ENCODE assay signal across 11 cellular contexts in the genomic region with DNA sequence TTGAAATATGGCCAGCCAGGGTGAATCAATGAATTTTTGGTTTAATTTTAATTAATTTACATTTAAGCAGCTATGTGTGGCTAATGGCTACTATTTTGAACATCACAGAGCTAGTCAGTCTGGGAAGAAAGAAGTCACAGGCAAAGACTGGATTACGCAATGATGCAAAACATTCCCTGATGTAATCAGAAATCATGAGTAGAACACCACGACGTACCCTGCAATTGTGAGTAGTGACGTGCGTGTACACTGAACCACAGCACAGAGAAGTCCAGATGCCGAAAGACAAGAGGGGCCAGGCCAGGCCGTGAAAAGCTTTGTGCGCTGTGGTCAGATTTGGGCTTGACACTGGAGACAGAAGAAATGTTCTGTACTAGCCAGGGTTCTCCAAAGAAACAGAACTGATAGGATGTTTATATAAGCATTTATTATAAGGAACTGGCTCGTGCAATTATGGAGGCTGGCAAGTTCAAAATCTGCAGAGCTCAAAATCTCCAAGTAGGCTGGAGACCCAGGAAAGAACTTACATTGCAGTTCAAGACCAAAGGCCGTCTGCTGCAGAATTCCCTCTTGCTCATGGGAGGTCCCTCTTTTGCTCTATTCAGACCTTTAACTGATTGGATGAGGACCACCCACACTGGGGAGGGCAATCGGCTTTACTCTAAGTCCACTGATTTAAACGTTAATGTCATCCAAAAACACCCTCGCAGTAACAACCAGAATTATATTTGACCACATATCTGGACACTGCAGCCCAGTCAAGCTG. TPM values are rescaled to one million over a fixed set of nuclear protein-coding genes. Genes with fewer than 3 reads are reported as not detected.
DNase-seq lines count a peak whose midpoint lies in the region; ATAC-seq, FAIRE-seq and TF ChIP-seq lines count a peak whose summit lies in the region.
"Had no signal": no experiment of that assay in that cellular context is flagged by ENCODE, and none has a peak within 500 bp of the region (broad histone marks: within the 10 kb centered on the region; RNA-seq: fewer than 3 reads in every experiment).

No MANE protein-coding gene starts in this region.

- TF ChIP-seq CTCF in K562 (IDR thresholded peaks at IDR 0.05 in 2 of 3, conservative IDR thresholded peaks at IDR 0.05 in 1 of 3; ENCODE audit: insufficient read depth in 2 of 3, low read depth in 1 of 3, low read length in 3 of 3) (no peak), left lung (IDR thresholded peaks at IDR 0.05) (no peak), RWPE1 (conservative IDR thresholded peaks at IDR 0.05; ENCODE audit: low read depth) (no peak), GM20000 (IDR thresholded peaks at IDR 0.05; ENCODE audit: extremely low read depth, missing control alignments) (no peak)

- peaks cover 14 to 31% of the 10 kb centered on the region in 2 experiments for H3K4me1 ChIP-seq in K562 (replicated peaks in 1 of 2; ENCODE audit: control insufficient read depth in 2 of 2, insufficient read depth in 2 of 2, low read length in 2 of 2)
- peaks cover 18 to 83% of the 10 kb centered on the region in 2 donors for H3K4me1 ChIP-seq in left lung

- CTCF ChIA-PET in K562 (lab: Yijun Ruan, JAX; ENCODE audit: low intra/inter-chr PET ratio) = no interaction called here
- CTCF ChIA-PET in RWPE1 (lab: Yijun Ruan, JAX) = no interaction called here

- no peaks in the 10 kb centered on the region for H3K9me3 Mint-ChIP-seq in activated T-helper 1 cell treated with anti-CD3 and anti-CD28 coated beads, Interleukin-12 subunit alpha, Interleukin-12 subunit beta, Interleukin-2, Interleukin-4 antibody, amounts not matched to agents 30 ng/mL and 10 ng/mL and 1 ng/mL, durations not matched to agents 14 hours and 24 hours and 36 hours

- peak; percentile 56 for ATAC-seq in K562
- peak; percentile 72 for ATAC-seq in left lung

- no peaks in the 10 kb centered on the region for H3K79me2 ChIP-seq in K562 (ENCODE audit: control insufficient read depth, insufficient read depth, low read length)

- in situ Hi-C loops in K562 (cut with MboI) = no loop called here

- no peak for TF ChIP-seq POLR2A in K562 (conservative IDR thresholded peaks at IDR 0.05)

- no peak overlapping the region; the same call in 1 of the 2 replicates for H3K4me2 ChIP-seq in K562 (ENCODE audit: insufficient read depth, low read length)

- H3K9me1 ChIP-seq in K562 (ENCODE audit: control insufficient read depth, insufficient read depth, low read length) = no peaks in the 10 kb centered on the region

- H3K4me3 Mint-ChIP-seq in activated T-helper 1 cell treated with anti-CD3 and anti-CD28 coated beads, Interleukin-12 subunit alpha, Interleukin-12 subunit beta, Interleukin-2, Interleukin-4 antibody, amounts not matched to agents 30 ng/mL and 10 ng/mL and 1 ng/mL, durations not matched to agents 14 hours and 24 hours and 36 hours = no peak overlapping the region

- H3K27me3 ChIP-seq in K562 (ENCODE audit: control insufficient read depth in 2 of 2, insufficient read depth in 2 of 2, low read length in 2 of 2) (no peaks in the 10 kb centered on the region), left lung (no peaks in the 10 kb centered on the region)

- WGBS in K562 (ENCODE audit: insufficient coverage, low coverage, missing lambda C conversion rate) = 40% methylated on average over 13 of the region's 13 CpGs

- peaks cover 46% of the 10 kb centered on the region for H3K36me3 Mint-ChIP-seq in activated T-helper 1 cell treated with anti-CD3 and anti-CD28 coated beads, Interleukin-12 subunit alpha, Interleukin-12 subunit beta, Interleukin-2, Interleukin-4 antibody, amounts not matched to agents 30 ng/mL and 10 ng/mL and 1 ng/mL, durations not matched to agents 14 hours and 24 hours and 36 hours (ENCODE audit: low read depth)

- H3K9ac ChIP-seq in K562 (ENCODE audit: insufficient read depth in 1 of 2, low read depth in 2 of 2, low read length in 2 of 2) = no peak overlapping the region

- H2AFZ ChIP-seq in K562 (ENCODE audit: low read depth, low read length) = no peak overlapping the region

- DNase-seq in HCEC 1CT = peak; percentile 84
- peak in 1 of 4 experiments; percentile 45 for DNase-seq in K562 (ENCODE audit: extremely low read depth in 1 of 4, low spot score in 3 of 4)
- peak; percentile 49 to 76 for DNase-seq in left lung
- peak; percentile 94 for DNase-seq in stromal cell of bone marrow (ENCODE audit: low read depth)
- DNase-seq in RKO (ENCODE audit: low spot score) = no peak
- no peak for DNase-seq in RWPE1 (ENCODE audit: low spot score)
- no peak for DNase-seq in GM20000 (ENCODE audit: low spot score)
- DNase-seq in activated T-helper 1 cell treated with anti-CD3 and anti-CD28 coated beads, Interleukin-12 subunit alpha, Interleukin-12 subunit beta, Interleukin-2, Interleukin-4 antibody, amounts not matched to agents 30 ng/mL and 10 ng/mL and 1 ng/mL, durations not matched to agents 14 hours and 24 hours and 36 hours (ENCODE audit: low spot score) = no peak
- DNase-seq: NCI-H2171 had no signal

- H3K27me3 Mint-ChIP-seq in activated T-helper 1 cell treated with anti-CD3 and anti-CD28 coated beads, Interleukin-12 subunit alpha, Interleukin-12 subunit beta, Interleukin-2, Interleukin-4 antibody, amounts not matched to agents 30 ng/mL and 10 ng/mL and 1 ng/mL, durations not matched to agents 14 hours and 24 hours and 36 hours (ENCODE audit: insufficient read depth) = no peaks in the 10 kb centered on the region

- H3K36me3 ChIP-seq in K562 (ENCODE audit: control insufficient read depth, insufficient read depth, low read length) (no peaks in the 10 kb centered on the region; the same call in 2 of the 3 replicates), left lung (peaks cover 0 to 6% of the 10 kb centered on the region in 2 donors)

- TF ChIP-seq EP300 in K562 (IDR thresholded peaks at IDR 0.05; ENCODE audit: low read length) = peak; percentile 29; the same call in 1 of the 2 replicates

- POLR2A ChIA-PET in K562 (lab: Yijun Ruan, JAX) = interaction anchor here (0.7 to 4.3 kb wide), 5 partner anchors 11 to 113 kb away, joined by 3 to 21 read pairs (median 6); no protein-coding TSS in a partner anchor
- POLR2A ChIA-PET in RWPE1 (lab: Yijun Ruan, JAX; ENCODE audit: low non-redundant PET) = no interaction called here

- no peaks in the 10 kb centered on the region for H3K9me3 ChIP-seq in K562 (replicated peaks; ENCODE audit: control insufficient read depth, insufficient read depth, low read depth, low read length)
- H3K9me3 ChIP-seq in left lung = no peaks in the 10 kb centered on the region

- H4K20me1 ChIP-seq in K562 (replicated peaks; ENCODE audit: control insufficient read depth, insufficient read depth, low read length) = no peaks in the 10 kb centered on the region

- H3K27ac Mint-ChIP-seq in activated T-helper 1 cell treated with anti-CD3 and anti-CD28 coated beads, Interleukin-12 subunit alpha, Interleukin-12 subunit beta, Interleukin-2, Interleukin-4 antibody, amounts not matched to agents 30 ng/mL and 10 ng/mL and 1 ng/mL, durations not matched to agents 14 hours and 24 hours and 36 hours = no peak overlapping the region

- peaks cover 82% of the 10 kb centered on the region for H3K4me1 Mint-ChIP-seq in activated T-helper 1 cell treated with anti-CD3 and anti-CD28 coated beads, Interleukin-12 subunit alpha, Interleukin-12 subunit beta, Interleukin-2, Interleukin-4 antibody, amounts not matched to agents 30 ng/mL and 10 ng/mL and 1 ng/mL, durations not matched to agents 14 hours and 24 hours and 36 hours (ENCODE audit: low read depth)

- intact Hi-C loops in K562 (cut with micrococcal nuclease) = no loop called here
- intact Hi-C loops in left lung (cut with DNase I) = no loop called here
- intact Hi-C loops in activated T-helper 1 cell treated with anti-CD3 and anti-CD28 coated beads, Interleukin-12 subunit alpha, Interleukin-12 subunit beta, Interleukin-2, Interleukin-4 antibody, amounts not matched to agents 30 ng/mL and 10 ng/mL and 1 ng/mL, durations not matched to agents 14 hours and 24 hours and 36 hours (cut with micrococcal nuclease) = loop anchor here (1.0 kb wide), 2 partner anchors 8 to 23 kb away; no protein-coding TSS in a partner anchor

- no peak for FAIRE-seq in K562 (lab: Jason Lieb, UNC)
- FAIRE-seq: islet of Langerhans, TTC549 had no signal

- H3K27ac ChIP-seq in K562 (ENCODE audit: extremely low read depth, low read depth, low read length) (no peak overlapping the region), left lung (peak overlapping the region; percentile 46 to 83), RWPE1 (no peak overlapping the region)

- TF ChIP-seq RAD21 in K562 (CRISPR knock-in tag; conservative IDR thresholded peaks at IDR 0.05 in 1 of 2, IDR thresholded peaks at IDR 0.05 in 1 of 2) = no peak

- H3K4me3 ChIP-seq in K562 = no peak overlapping the region
- no peak overlapping the region for H3K4me3 ChIP-seq in left lung

- BruUV-seq in K562 (replicated peaks; lab: Mats Ljungman, UMichigan) = no TSS peak

TF ChIP-seq in K562, 482 proteins besides CTCF, POLR2A, EP300 and RAD21 (continues in another document):
- TF ChIP-seq RCOR1 (IDR thresholded peaks at IDR 0.05; ENCODE audit: borderline replicate concordance in 1 of 2, low read depth in 2 of 2, low read length in 2 of 2) = peak in 1 of 2 experiments; percentile 59; a peak in 1 of 4 replicates

RNA-seq across cellular contexts. Expression of a gene that starts 44.6 kb away (rescaled TPM):
- total RNA-seq in K562 (2011; cell fraction: chromatin; rRNA removed; ENCODE audit: low replicate concordance) = 17.8 and 19.2 TPM in 2 replicates
- total RNA-seq in K562 (2011; cell fraction: nucleolus; rRNA removed) = 10.1 and 13.8 TPM in 2 replicates
- 11.7 and 17.1 TPM in 2 replicates for total RNA-seq in K562 (2011; cell fraction: nucleoplasm; rRNA removed)
- 14.9 and 17.1 TPM in 2 replicates for total RNA-seq in K562 (2014; rRNA removed)
- 13.5 and 15.2 TPM in 2 replicates for total RNA-seq in K562 (2014; rRNA removed; fragmentation: Illumina TruSeq; extraction: Trizol)
- total RNA-seq in K562 (2015; rRNA removed; fragmentation: Illumina TruSeq; extraction: Trizol) = 12.2 and 13.5 TPM in 2 replicates
- total RNA-seq in K562 (2021) = 13.9 and 18.6 TPM in 2 replicates
- polyA plus RNA-seq in K562 (2011; rRNA removed) = 26.2 and 29.0 TPM in 2 replicates
- polyA plus RNA-seq in K562 (2011; cell fraction: cytosol; rRNA removed) = 19.8 and 19.9 TPM in 2 replicates
- polyA plus RNA-seq in K562 (2011; cell fraction: nucleus; rRNA removed) = 18.5 and 19.8 TPM in 2 replicates
- 20.4 and 27.0 TPM in 2 replicates for polyA plus RNA-seq in K562 (2012)
- polyA plus RNA-seq in K562 (2014; fragmentation: Illumina TruSeq; extraction: Trizol) = 22.0 and 28.0 TPM in 2 replicates
- 1 to 10 TPM; 2.9 to 3.5 TPM for polyA plus RNA-seq in K562 (2014; fragmentation: Nextera tagmentation; extraction: Ambion mirVana)
- polyA plus RNA-seq in K562 (2014; rRNA removed) = 23.4 and 24.7 TPM in 2 replicates
- polyA minus RNA-seq in K562 (2011; rRNA and poly(A)+ RNA removed) = 15.7 and 16.1 TPM in 2 replicates
- polyA minus RNA-seq in K562 (2011; cell fraction: cytosol; rRNA and poly(A)+ RNA removed) = 12.2 and 14.1 TPM in 2 replicates
- polyA minus RNA-seq in K562 (2011; cell fraction: nucleus; rRNA and poly(A)+ RNA removed) = 8.8 and 12.4 TPM in 2 replicates
- total RNA-seq in left lung = 10 to 100 TPM; 53.3 to 62.2 TPM
- total RNA-seq in activated T-helper 1 cell treated with anti-CD3 and anti-CD28 coated beads, Interleukin-12 subunit alpha, Interleukin-12 subunit beta, Interleukin-2, Interleukin-4 antibody, amounts not matched to agents 30 ng/mL and 10 ng/mL and 1 ng/mL, durations not matched to agents 14 hours and 24 hours and 36 hours = 28.0 and 30.3 TPM in 2 replicates

Comparison
In these comparisons a context has a peak if more than half of its experiments do, and no peak if none do; other contexts are left out.
1. DNase-seq: peak in HCEC 1CT (single experiment), left lung (2 of 2) and stromal cell of bone marrow (single experiment); none in RKO (single experiment), RWPE1 (single experiment), GM20000 (single experiment) and activated T-helper 1 cell treated with anti-CD3 and anti-CD28 coated beads, Interleukin-12 subunit alpha, Interleukin-12 subunit beta, Interleukin-2, Interleukin-4 antibody, amounts not matched to agents 30 ng/mL and 10 ng/mL and 1 ng/mL, durations not matched to agents 14 hours and 24 hours and 36 hours (single experiment).
2. H3K27ac ChIP-seq: peak in left lung (2 of 2); none in K562 (single experiment) and RWPE1 (single experiment).